In the genomic region with DNA sequence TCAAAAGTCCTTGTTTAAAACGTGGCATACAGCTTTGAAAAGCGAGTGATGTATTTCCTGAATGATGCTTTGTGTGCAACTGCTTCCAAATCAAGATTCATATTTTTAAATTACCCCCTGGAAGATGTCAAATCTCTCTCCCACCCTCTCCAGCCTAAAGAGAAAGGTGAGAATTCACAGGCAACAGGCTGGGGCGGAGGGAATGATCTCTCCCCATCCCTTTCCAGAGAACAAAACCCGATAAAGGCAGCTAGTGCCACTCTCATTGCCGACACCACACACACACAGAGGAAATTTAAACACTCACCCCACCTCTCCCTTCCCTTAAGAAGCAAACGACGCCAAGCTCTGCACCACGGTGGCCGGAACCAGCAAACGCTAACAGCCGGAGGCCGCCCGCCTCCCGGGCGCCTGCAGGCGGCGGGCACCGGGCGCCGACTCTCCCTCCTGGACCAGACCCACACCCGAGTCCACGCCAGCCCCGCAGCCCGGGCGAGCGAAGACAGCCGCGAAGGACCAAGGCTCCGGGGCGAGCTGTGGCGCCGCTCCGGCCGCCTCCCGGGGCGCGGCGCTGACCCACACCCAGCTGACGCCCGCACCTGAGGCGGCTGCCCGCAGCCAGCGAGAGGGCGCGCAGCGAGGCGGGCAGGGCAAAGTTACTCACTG, we compare ENCODE assay signal across 8 cellular contexts. TPM values are rescaled to one million over a fixed set of nuclear protein-coding genes. Genes with fewer than 3 reads are reported as not detected.
DNase-seq lines count a peak whose midpoint lies in the region; ATAC-seq and TF ChIP-seq lines count a peak whose summit lies in the region.

No MANE protein-coding gene starts in this region.

- H3K4me3 ChIP-seq in GM12875 (ENCODE audit: low read depth, low read length): peak overlapping the region; percentile 79
- H3K4me3 ChIP-seq in GM23248: peak overlapping the region; percentile 93
- peak overlapping the region; percentile 87 to 95 for H3K4me3 ChIP-seq in tibial artery

- H3K36me3 ChIP-seq in GM23248 (ENCODE audit: low read depth) (peaks cover 7% of the 10 kb centered on the region; the same call in 1 of the 2 replicates), tibial artery (no peaks in the 10 kb centered on the region)

- in situ Hi-C loops in GM23248 (cut with MboI): no loop called here

- intact Hi-C loops in tibial artery (cut with DNase I; ENCODE audit: low total_unique reads): loop anchor here (5.0 to 10.0 kb wide), 4 partner anchors 195 to 515 kb away; a partner anchor contains a TSS

- H3K9ac ChIP-seq in GM23248: peak overlapping the region; percentile 90

- 1 to 2% methylated on average over 38 to 39 of the region's 47 CpGs for WGBS in GM23248 (ENCODE audit: low coverage in 1 of 2, low lambda C conversion rate in 2 of 2, missing lambda C conversion rate in 2 of 2), 2 experiments

- H3F3A ChIP-seq in GM23248 (ENCODE audit: insufficient read depth): peaks cover 15% of the 10 kb centered on the region

- peak overlapping the region; percentile 94 for H3K4me3 Mint-ChIP-seq in activated CD4-positive, alpha-beta memory T cell treated with anti-CD3 and anti-CD28 coated beads, Interleukin-2, amount 10 ng/mL, durations not matched to agents 7 days and 5 days
- H3K4me3 Mint-ChIP-seq in natural killer cell treated with Interleukin-12 subunit alpha and Interleukin-12 subunit beta and Interleukin-15 and Interleukin-18, amount 100 ng/mL, for 72 hours: peak overlapping the region; percentile 94

- H3K27ac ChIP-seq in GM23248: peak overlapping the region; percentile 75
- peak overlapping the region; percentile 95 to 97 for H3K27ac ChIP-seq in tibial artery

- peaks cover 18% of the 10 kb centered on the region for H3K4me1 ChIP-seq in GM23248 (ENCODE audit: insufficient read depth)
- peaks cover 0 to 37% (median 21%) of the 10 kb centered on the region in 4 donors for H3K4me1 ChIP-seq in tibial artery

- H3K9me3 ChIP-seq in GM23248 (ENCODE audit: low read depth) (no peaks in the 10 kb centered on the region), tibial artery (no peaks in the 10 kb centered on the region)

- peaks cover 45% of the 10 kb centered on the region for H3K4me1 Mint-ChIP-seq in activated CD4-positive, alpha-beta memory T cell treated with anti-CD3 and anti-CD28 coated beads, Interleukin-2, amount 10 ng/mL, durations not matched to agents 7 days and 5 days
- H3K4me1 Mint-ChIP-seq in natural killer cell treated with Interleukin-12 subunit alpha and Interleukin-12 subunit beta and Interleukin-15 and Interleukin-18, amount 100 ng/mL, for 72 hours (ENCODE audit: low read depth in 2 of 2): peaks cover 32 to 43% of the 10 kb centered on the region in 2 donors

- H2AFZ ChIP-seq in GM23248: peak overlapping the region; percentile 97

- peak; percentile 48 to 61 for ATAC-seq in natural killer cell treated with Interleukin-12 subunit alpha and Interleukin-12 subunit beta and Interleukin-15 and Interleukin-18, amount 100 ng/mL, for 72 hours

- POLR2A ChIA-PET in activated CD4-positive, alpha-beta memory T cell treated with anti-CD3 and anti-CD28 coated beads, Interleukin-2, amount 10 ng/mL, durations not matched to agents 7 days and 5 days (lab: Charles Lee): interaction anchor here (1.0 to 4.6 kb wide), 21 partner anchors 9 to 1040 kb away, joined by 3 to 76 read pairs (median 5); a partner anchor contains a TSS

- H3K27me3 ChIP-seq in GM23248 (replicated peaks; ENCODE audit: insufficient read depth) (no peaks in the 10 kb centered on the region), tibial artery (no peaks in the 10 kb centered on the region)

- peaks cover 2% of the 10 kb centered on the region for H3K9me3 Mint-ChIP-seq in activated CD4-positive, alpha-beta memory T cell treated with anti-CD3 and anti-CD28 coated beads, Interleukin-2, amount 10 ng/mL, durations not matched to agents 7 days and 5 days
- H3K9me3 Mint-ChIP-seq in natural killer cell treated with Interleukin-12 subunit alpha and Interleukin-12 subunit beta and Interleukin-15 and Interleukin-18, amount 100 ng/mL, for 72 hours: no peaks in the 10 kb centered on the region

- no peaks in the 10 kb centered on the region for H3K9me2 ChIP-seq in GM23248 (ENCODE audit: insufficient read depth)

- no peaks in the 10 kb centered on the region for H3K27me3 Mint-ChIP-seq in activated CD4-positive, alpha-beta memory T cell treated with anti-CD3 and anti-CD28 coated beads, Interleukin-2, amount 10 ng/mL, durations not matched to agents 7 days and 5 days
- H3K27me3 Mint-ChIP-seq in natural killer cell treated with Interleukin-12 subunit alpha and Interleukin-12 subunit beta and Interleukin-15 and Interleukin-18, amount 100 ng/mL, for 72 hours: no peaks in the 10 kb centered on the region

- no peak for TF ChIP-seq POLR2A in erythroblast (IDR thresholded peaks at IDR 0.05; ENCODE audit: low read length)

- DNase-seq in GM23248: peak; percentile 76
- DNase-seq in activated CD4-positive, alpha-beta memory T cell treated with anti-CD3 and anti-CD28 coated beads, Interleukin-2, amount 10 ng/mL, durations not matched to agents 7 days and 5 days: peak; percentile 53
- peak; percentile 77 to 85 for DNase-seq in erythroblast (lab: John Stamatoyannopoulos, UW)
- no peak for DNase-seq in natural killer cell treated with Interleukin-12 subunit alpha and Interleukin-12 subunit beta and Interleukin-15 and Interleukin-18, amount 100 ng/mL, for 72 hours (ENCODE audit: low spot score)
- peak; percentile 41 to 76 for DNase-seq in tibial artery
- no peak for DNase-seq in DMS114 treated with DMSO at 0.1 percent for 48 hours (lab: John Stamatoyannopoulos, UW; ENCODE audit: unreplicated experiment)

- CTCF ChIA-PET in activated CD4-positive, alpha-beta memory T cell treated with anti-CD3 and anti-CD28 coated beads, Interleukin-2, amount 10 ng/mL, durations not matched to agents 7 days and 5 days (lab: Charles Lee): interaction anchor here (0.9 to 3.8 kb wide), 13 partner anchors 13 to 258 kb away, joined by 3 to 15 read pairs (median 4); no protein-coding TSS in a partner anchor

- peak overlapping the region; percentile 87 for H3K27ac Mint-ChIP-seq in activated CD4-positive, alpha-beta memory T cell treated with anti-CD3 and anti-CD28 coated beads, Interleukin-2, amount 10 ng/mL, durations not matched to agents 7 days and 5 days
- H3K27ac Mint-ChIP-seq in natural killer cell treated with Interleukin-12 subunit alpha and Interleukin-12 subunit beta and Interleukin-15 and Interleukin-18, amount 100 ng/mL, for 72 hours: peak overlapping the region; percentile 47 to 87

- peak overlapping the region; percentile 92 for H3K4me2 ChIP-seq in GM23248 (ENCODE audit: unreplicated experiment)

- TF ChIP-seq CTCF in GM12875 (IDR thresholded peaks at IDR 0.05; ENCODE audit: borderline replicate concordance, insufficient read depth, low read depth, low read length): peak; percentile 40
- TF ChIP-seq CTCF in LNCAP (IDR thresholded peaks at IDR 0.05): peak; percentile 12; the same call in 1 of the 2 replicates
- peak; percentile 41 to 48 for TF ChIP-seq CTCF in tibial artery (IDR thresholded peaks at IDR 0.05)

- peaks cover 75% of the 10 kb centered on the region for H3K79me2 ChIP-seq in GM23248 (ENCODE audit: insufficient read depth)

- H3K36me3 Mint-ChIP-seq in activated CD4-positive, alpha-beta memory T cell treated with anti-CD3 and anti-CD28 coated beads, Interleukin-2, amount 10 ng/mL, durations not matched to agents 7 days and 5 days (ENCODE audit: low read depth): peaks cover 34% of the 10 kb centered on the region
- H3K36me3 Mint-ChIP-seq in natural killer cell treated with Interleukin-12 subunit alpha and Interleukin-12 subunit beta and Interleukin-15 and Interleukin-18, amount 100 ng/mL, for 72 hours: peaks cover 12% of the 10 kb centered on the region

- no peaks in the 10 kb centered on the region for H4K20me1 ChIP-seq in GM23248 (ENCODE audit: insufficient read depth)

RNA-seq across cellular contexts. Expression of a gene that starts 0.5 kb away (rescaled TPM):
- 2.6 and 3.3 TPM in 2 replicates for total RNA-seq in GM23248 (2014; rRNA removed; shearing (Covaris generic))
- polyA plus RNA-seq in GM23248 (2016; fragmentation: Nextera tagmentation; extraction: Ambion mirVana): 2.0 and 2.1 TPM in 2 replicates
- total RNA-seq in activated CD4-positive, alpha-beta memory T cell treated with anti-CD3 and anti-CD28 coated beads, Interleukin-2, amount 10 ng/mL, durations not matched to agents 7 days and 5 days: 1 to 10 TPM; 8.0 to 8.1 TPM
- 1 to 10 TPM; 4.1 to 4.2 TPM for total RNA-seq in natural killer cell treated with Interleukin-12 subunit alpha and Interleukin-12 subunit beta and Interleukin-15 and Interleukin-18, amount 100 ng/mL, for 72 hours

RNA-seq across cellular contexts. Expression of a gene that starts 1.8 kb away (rescaled TPM):
- total RNA-seq in GM23248 (2014; rRNA removed; shearing (Covaris generic)): 51.1 and 53.0 TPM in 2 replicates
- polyA plus RNA-seq in GM23248 (2016; fragmentation: Nextera tagmentation; extraction: Ambion mirVana): 60.2 and 66.8 TPM in 2 replicates
- 100 to 1,000 TPM; 125 to 127 TPM for total RNA-seq in activated CD4-positive, alpha-beta memory T cell treated with anti-CD3 and anti-CD28 coated beads, Interleukin-2, amount 10 ng/mL, durations not matched to agents 7 days and 5 days
- 100 to 1,000 TPM in 1 of 2 donors, 10 to 100 TPM in 1; 95.2 to 112 TPM for total RNA-seq in natural killer cell treated with Interleukin-12 subunit alpha and Interleukin-12 subunit beta and Interleukin-15 and Interleukin-18, amount 100 ng/mL, for 72 hours

Comparison
In these comparisons a context has a peak if more than half of its experiments do, and no peak if none do; other contexts are left out.
1. DNase-seq: peak in GM23248 (single experiment), activated CD4-positive, alpha-beta memory T cell treated with anti-CD3 and anti-CD28 coated beads, Interleukin-2, amount 10 ng/mL, durations not matched to agents 7 days and 5 days (single experiment), erythroblast (2 of 2) and tibial artery (2 of 2); none in natural killer cell treated with Interleukin-12 subunit alpha and Interleukin-12 subunit beta and Interleukin-15 and Interleukin-18, amount 100 ng/mL, for 72 hours (single experiment) and DMS114 treated with DMSO at 0.1 percent for 48 hours (single experiment).
2. Peak in every context shown above with its lines, with median percentiles within 50 percentile points of each other: H3K4me3 ChIP-seq and CTCF ChIP-seq.